In genomic region chr18:59899298-59900221, GRCh38 we compare ENCODE assay signal across 1 cellular context.
TF ChIP-seq lines count a peak whose summit lies in the region.

Gene PMAIP1 (plus strand): TSS chr18:59899996. CDS start chr18:59900178, 182 bp downstream.

TF ChIP-seq in HepG2, 621 proteins besides CTCF, POLR2A, EP300 and RAD21 (continued from another document):
- TF ChIP-seq TFDP1 (CRISPR knock-in tag; IDR thresholded peaks at IDR 0.05; ENCODE audit: borderline replicate concordance): peak; percentile 63
- TF ChIP-seq RBFOX2 (IDR thresholded peaks at IDR 0.05; ENCODE audit: low read depth, low read length): peak; percentile 69
- TF ChIP-seq BORCS8-MEF2B (CRISPR knock-in tag; IDR thresholded peaks at IDR 0.05): no peak
- TF ChIP-seq STAT5B (CRISPR knock-in tag; IDR thresholded peaks at IDR 0.05): no peak
- TF ChIP-seq ZNF513 (CRISPR knock-in tag; conservative IDR thresholded peaks at IDR 0.05): no peak
- TF ChIP-seq, protein P1, sequence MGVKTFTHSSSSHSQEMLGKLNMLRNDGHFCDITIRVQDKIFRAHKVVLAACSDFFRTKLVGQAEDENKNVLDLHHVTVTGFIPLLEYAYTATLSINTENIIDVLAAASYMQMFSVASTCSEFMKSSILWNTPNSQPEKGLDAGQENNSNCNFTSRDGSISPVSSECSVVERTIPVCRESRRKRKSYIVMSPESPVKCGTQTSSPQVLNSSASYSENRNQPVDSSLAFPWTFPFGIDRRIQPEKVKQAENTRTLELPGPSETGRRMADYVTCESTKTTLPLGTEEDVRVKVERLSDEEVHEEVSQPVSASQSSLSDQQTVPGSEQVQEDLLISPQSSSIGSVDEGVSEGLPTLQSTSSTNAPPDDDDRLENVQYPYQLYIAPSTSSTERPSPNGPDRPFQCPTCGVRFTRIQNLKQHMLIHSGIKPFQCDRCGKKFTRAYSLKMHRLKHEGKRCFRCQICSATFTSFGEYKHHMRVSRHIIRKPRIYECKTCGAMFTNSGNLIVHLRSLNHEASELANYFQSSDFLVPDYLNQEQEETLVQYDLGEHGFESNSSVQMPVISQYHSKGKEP (CRISPR knock-in tag; IDR thresholded peaks at IDR 0.05): no peak
- TF ChIP-seq NFYB (CRISPR knock-in tag; IDR thresholded peaks at IDR 0.05): no peak
- TF ChIP-seq DMTF1 (CRISPR knock-in tag; IDR thresholded peaks at IDR 0.05): no peak
- TF ChIP-seq ZNF737 (CRISPR knock-in tag; IDR thresholded peaks at IDR 0.05; ENCODE audit: borderline replicate concordance): no peak
- TF ChIP-seq POLR2G (IDR thresholded peaks at IDR 0.05; ENCODE audit: low read depth, low read length): peak; percentile 76
- no peak for TF ChIP-seq ZFP36L1 (CRISPR knock-in tag; IDR thresholded peaks at IDR 0.05)
- no peak for TF ChIP-seq MEIS2 (CRISPR knock-in tag; IDR thresholded peaks at IDR 0.05)
- no peak for TF ChIP-seq MXD4 (CRISPR knock-in tag; IDR thresholded peaks at IDR 0.05)
- TF ChIP-seq SMC3 (IDR thresholded peaks at IDR 0.05; ENCODE audit: low read length): no peak
- no peak for TF ChIP-seq NR2F6 (IDR thresholded peaks at IDR 0.05)
- no peak for TF ChIP-seq NR2F6 (CRISPR knock-in tag; IDR thresholded peaks at IDR 0.05)
- no peak for TF ChIP-seq HMGXB4 (CRISPR knock-in tag; IDR thresholded peaks at IDR 0.05; ENCODE audit: borderline replicate concordance in 1 of 2, low read depth in 1 of 2)
- no peak for TF ChIP-seq RARA (CRISPR knock-in tag; IDR thresholded peaks at IDR 0.05)
- no peak for TF ChIP-seq MIER3 (CRISPR knock-in tag; IDR thresholded peaks at IDR 0.05; ENCODE audit: borderline replicate concordance)
- TF ChIP-seq ZNF142 (CRISPR knock-in tag; IDR thresholded peaks at IDR 0.05): no peak
- TF ChIP-seq ZNF703 (CRISPR knock-in tag; IDR thresholded peaks at IDR 0.05; ENCODE audit: borderline replicate concordance): no peak
- TF ChIP-seq, protein P2, sequence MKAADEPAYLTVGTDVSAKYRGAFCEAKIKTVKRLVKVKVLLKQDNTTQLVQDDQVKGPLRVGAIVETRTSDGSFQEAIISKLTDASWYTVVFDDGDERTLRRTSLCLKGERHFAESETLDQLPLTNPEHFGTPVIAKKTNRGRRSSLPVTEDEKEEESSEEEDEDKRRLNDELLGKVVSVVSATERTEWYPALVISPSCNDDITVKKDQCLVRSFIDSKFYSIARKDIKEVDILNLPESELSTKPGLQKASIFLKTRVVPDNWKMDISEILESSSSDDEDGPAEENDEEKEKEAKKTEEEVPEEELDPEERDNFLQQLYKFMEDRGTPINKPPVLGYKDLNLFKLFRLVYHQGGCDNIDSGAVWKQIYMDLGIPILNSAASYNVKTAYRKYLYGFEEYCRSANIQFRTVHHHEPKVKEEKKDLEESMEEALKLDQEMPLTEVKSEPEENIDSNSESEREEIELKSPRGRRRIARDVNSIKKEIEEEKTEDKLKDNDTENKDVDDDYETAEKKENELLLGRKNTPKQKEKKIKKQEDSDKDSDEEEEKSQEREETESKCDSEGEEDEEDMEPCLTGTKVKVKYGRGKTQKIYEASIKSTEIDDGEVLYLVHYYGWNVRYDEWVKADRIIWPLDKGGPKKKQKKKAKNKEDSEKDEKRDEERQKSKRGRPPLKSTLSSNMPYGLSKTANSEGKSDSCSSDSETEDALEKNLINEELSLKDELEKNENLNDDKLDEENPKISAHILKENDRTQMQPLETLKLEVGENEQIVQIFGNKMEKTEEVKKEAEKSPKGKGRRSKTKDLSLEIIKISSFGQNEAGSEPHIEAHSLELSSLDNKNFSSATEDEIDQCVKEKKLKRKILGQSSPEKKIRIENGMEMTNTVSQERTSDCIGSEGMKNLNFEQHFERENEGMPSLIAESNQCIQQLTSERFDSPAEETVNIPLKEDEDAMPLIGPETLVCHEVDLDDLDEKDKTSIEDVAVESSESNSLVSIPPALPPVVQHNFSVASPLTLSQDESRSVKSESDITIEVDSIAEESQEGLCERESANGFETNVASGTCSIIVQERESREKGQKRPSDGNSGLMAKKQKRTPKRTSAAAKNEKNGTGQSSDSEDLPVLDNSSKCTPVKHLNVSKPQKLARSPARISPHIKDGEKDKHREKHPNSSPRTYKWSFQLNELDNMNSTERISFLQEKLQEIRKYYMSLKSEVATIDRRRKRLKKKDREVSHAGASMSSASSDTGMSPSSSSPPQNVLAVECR (CRISPR knock-in tag; IDR thresholded peaks at IDR 0.05; ENCODE audit: borderline replicate concordance): peak; percentile 37; the same call in 1 of the 2 replicates
